21 cellular contexts compared by ENCODE assay signal in genomic region chr6:111444794-111445193, GRCh38.
"Had no signal": no experiment of that assay in that cellular context is flagged by ENCODE, and none has a peak within 500 bp of the region (broad histone marks: within the 10 kb centered on the region; RNA-seq: fewer than 3 reads in every experiment).

No MANE protein-coding gene starts in this region.

- H3K9ac ChIP-seq: parathyroid adenoma had no signal

- H3K9me3 Mint-ChIP-seq: naive thymus-derived CD8-positive, alpha-beta T cell; stimulated activated effector memory CD8-positive, alpha-beta T cell treated with anti-CD3 and anti-CD28 coated beads, Interleukin-12 subunit alpha, Interleukin-12 subunit beta, amount 100 ng/mL, for 72 hours had no signal

- H3K4me1 ChIP-seq: parathyroid adenoma had no signal

- H3K4me3 ChIP-seq: coronary artery, left lung, right atrium auricular region, stomach, thyroid gland had no signal

- DNase-seq: dermis blood vessel endothelial cell; effector memory CD4-positive, alpha-beta T cell; erythroblast; head of caudate nucleus; kidney glomerular epithelial cell; left lung; mesendoderm; midbrain; naive thymus-derived CD8-positive, alpha-beta T cell; occipital lobe; stimulated activated CD4-positive, alpha-beta T cell treated with anti-CD3 and anti-CD28 coated beads, Interleukin-2, amount 100 ng/mL, for 24 hours; stimulated activated CD4-positive, alpha-beta T cell treated with anti-CD3 and anti-CD28 coated beads, Interleukin-4, amount 100 ng/mL, for 24 hours; stimulated activated naive CD4-positive, alpha-beta T cell treated with Interleukin-2 at 50 U/mL for 16 hours; stomach; thyroid gland had no signal

- H3K27me3 ChIP-seq: left lung, right atrium auricular region, stomach, thyroid gland had no signal

- H3K27ac ChIP-seq: coronary artery, left lung, parathyroid adenoma, right atrium auricular region, stomach, thyroid gland had no signal

- H3K27ac Mint-ChIP-seq: stimulated activated effector memory CD8-positive, alpha-beta T cell treated with anti-CD3 and anti-CD28 coated beads, Interleukin-12 subunit alpha, Interleukin-12 subunit beta, amount 100 ng/mL, for 72 hours had no signal

- H3K27me3 Mint-ChIP-seq: naive thymus-derived CD8-positive, alpha-beta T cell; progenitor cell of endocrine pancreas had no signal

- H3K4me3 Mint-ChIP-seq: naive thymus-derived CD8-positive, alpha-beta T cell; stimulated activated effector memory CD8-positive, alpha-beta T cell treated with anti-CD3 and anti-CD28 coated beads, Interleukin-12 subunit alpha, Interleukin-12 subunit beta, amount 100 ng/mL, for 72 hours had no signal

- H2AFZ ChIP-seq: parathyroid adenoma had no signal

- H3K36me3 Mint-ChIP-seq: stimulated activated effector memory CD8-positive, alpha-beta T cell treated with anti-CD3 and anti-CD28 coated beads, Interleukin-12 subunit alpha, Interleukin-12 subunit beta, amount 100 ng/mL, for 72 hours had no signal

- ATAC-seq: left lung; naive thymus-derived CD8-positive, alpha-beta T cell; sciatic nerve; stimulated activated effector memory CD8-positive, alpha-beta T cell treated with anti-CD3 and anti-CD28 coated beads, Interleukin-12 subunit alpha, Interleukin-12 subunit beta, amount 100 ng/mL, for 72 hours had no signal

- H3K36me3 ChIP-seq: left lung, right atrium auricular region, stomach, thyroid gland had no signal

- H3K9me3 ChIP-seq: left lung, right atrium auricular region, stomach, thyroid gland had no signal
